Comparison of ENCODE assay signal across 24 cellular contexts in the genomic region with DNA sequence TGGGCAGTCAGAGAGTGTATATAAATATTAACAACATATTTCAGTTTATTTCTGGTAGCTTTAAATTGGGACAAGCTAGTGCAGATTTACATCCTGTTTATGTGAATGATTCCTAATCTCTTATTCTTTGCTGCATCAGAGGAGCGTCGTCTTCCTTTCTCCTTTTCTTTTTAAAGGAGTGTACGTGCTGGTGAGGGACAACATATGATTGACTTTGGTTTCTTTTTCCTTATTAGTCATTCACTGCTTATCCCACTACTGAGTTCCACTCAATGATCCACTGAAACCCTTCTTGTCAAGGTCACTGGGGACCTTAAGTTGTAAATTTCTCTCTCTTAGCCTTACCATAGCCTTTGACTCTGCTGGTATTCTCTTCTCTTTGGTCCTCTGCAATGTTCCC.
"Had no signal": no experiment of that assay in that cellular context is flagged by ENCODE, and none has a peak within 500 bp of the region (broad histone marks: within the 10 kb centered on the region; RNA-seq: fewer than 3 reads in every experiment).

No MANE protein-coding gene starts in this region.

- FAIRE-seq: endothelial cell of umbilical vein, keratinocyte had no signal

- H3K9me3 ChIP-seq: ascending aorta, gastrocnemius medialis, right atrium auricular region, spleen, tibial nerve had no signal

- H3K27ac ChIP-seq: ascending aorta, gastrocnemius medialis, parathyroid adenoma, right atrium auricular region, spleen had no signal

- H3K36me3 ChIP-seq: ascending aorta, gastrocnemius medialis, right atrium auricular region, spleen, tibial nerve had no signal

- H3K27me3 ChIP-seq: ascending aorta, gastrocnemius medialis, right atrium auricular region, spleen, tibial nerve had no signal

- ATAC-seq: gastrocnemius medialis; left cardiac atrium; naive thymus-derived CD8-positive, alpha-beta T cell had no signal

- H3K9ac ChIP-seq: parathyroid adenoma had no signal

- H2AFZ ChIP-seq: parathyroid adenoma had no signal

- DNase-seq: activated CD4-positive, alpha-beta T cell treated with anti-CD3 and anti-CD28 coated beads for 4 hours; activated CD4-positive, alpha-beta T cell treated with anti-CD3 and anti-CD28 coated beads, Interleukin-2, amount 50 U/mL, for 48 hours; activated CD8-positive, alpha-beta memory T cell treated with anti-CD3 and anti-CD28 coated beads for 24 hours; activated effector memory CD4-positive, alpha-beta T cell treated with anti-CD3 and anti-CD28 coated beads, Interleukin-2, amount 50 U/mL, for 16 hours; activated naive CD4-positive, alpha-beta T cell treated with anti-CD3 and anti-CD28 coated beads, Interleukin-2, amount 10 ng/mL, durations not matched to agents 7 days and 5 days; activated naive CD8-positive, alpha-beta T cell treated with anti-CD3 and anti-CD28 coated beads, Interleukin-2, amount 10 ng/mL, durations not matched to agents 7 days and 5 days; caudate nucleus; cortex of kidney; gastrocnemius medialis; glutamatergic neuron; left cardiac atrium; mammary epithelial cell; midbrain; naive thymus-derived CD8-positive, alpha-beta T cell; nucleus accumbens; spleen; stimulated activated CD4-positive, alpha-beta T cell treated with anti-CD3 and anti-CD28 coated beads, Interleukin-2, amount 100 ng/mL, for 48 hours; stimulated activated naive CD4-positive, alpha-beta T cell treated with Interleukin-2 at 50 U/mL for 16 hours had no signal

- H3K4me3 ChIP-seq: ascending aorta, gastrocnemius medialis, right atrium auricular region, spleen, tibial nerve had no signal
